Comparison of ENCODE assay signal across 17 cellular contexts in the genomic region with DNA sequence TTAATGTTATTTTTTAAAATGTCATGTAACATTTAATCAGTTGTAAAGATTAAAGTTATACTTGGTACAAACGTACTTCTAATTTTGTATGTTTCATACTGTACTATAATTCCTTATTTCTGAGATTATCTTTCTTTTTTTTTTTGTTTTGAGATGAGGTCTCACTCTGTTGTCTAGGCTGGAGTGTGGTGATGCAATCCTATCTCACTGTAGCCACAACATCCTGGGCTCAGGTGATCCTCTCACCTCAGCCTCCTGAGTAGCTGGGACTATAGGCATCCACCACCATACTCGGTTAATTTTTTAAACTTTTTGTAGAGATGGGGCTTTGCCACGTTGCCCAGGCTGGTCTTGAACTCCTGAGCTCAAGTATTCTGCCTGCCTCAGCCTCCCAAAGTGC. TPM values are rescaled to one million over a fixed set of nuclear protein-coding genes. Genes with fewer than 3 reads are reported as not detected.
DNase-seq lines count a peak whose midpoint lies in the region; ATAC-seq, FAIRE-seq and TF ChIP-seq lines count a peak whose summit lies in the region.
"Had no signal": no experiment of that assay in that cellular context is flagged by ENCODE, and none has a peak within 500 bp of the region (broad histone marks: within the 10 kb centered on the region; RNA-seq: fewer than 3 reads in every experiment).

No MANE protein-coding gene starts in this region.

- SMC1A ChIA-PET in GM12878 (lab: Charles Lee; ENCODE audit: uncharacterized antibody, unreplicated experiment) = interaction anchor here (0.6 to 1.0 kb wide), 2 partner anchors 116 to 144 kb away, joined by 3 read pairs; no protein-coding TSS in a partner anchor

- H4K20me1 ChIP-seq in GM12878 (ENCODE audit: control insufficient read depth, insufficient read depth) = no peaks in the 10 kb centered on the region

- no peaks in the 10 kb centered on the region; the same call in none of the 2 replicates for H3K27me3 Mint-ChIP-seq in HFFc6 (ENCODE audit: insufficient read depth)
- H3K27me3 Mint-ChIP-seq: B cell; CD4-positive, alpha-beta memory T cell; IgD-negative memory B cell had no signal

- H3K27ac Mint-ChIP-seq in HFFc6 = peak overlapping the region; percentile 75
- H3K27ac Mint-ChIP-seq: B cell; CD4-positive, alpha-beta memory T cell; IgD-negative memory B cell had no signal

- no peaks in the 10 kb centered on the region for H3K9me3 Mint-ChIP-seq in HFFc6

- POLR2A ChIA-PET in GM12878 (lab: Charles Lee) = no interaction called here

- TF ChIP-seq RAD21 in GM12878 (IDR thresholded peaks at IDR 0.05; ENCODE audit: insufficient read depth, low read depth, low read length) = no peak

- H3K4me2 ChIP-seq in GM12878 (ENCODE audit: control insufficient read depth, insufficient read depth) = no peak overlapping the region

- TF ChIP-seq EP300 in GM12878 (IDR thresholded peaks at IDR 0.05; ENCODE audit: borderline replicate concordance in 1 of 2, control insufficient read depth in 1 of 2, low read depth in 2 of 2, low read length in 2 of 2) = no peak

- WGBS in GM12878 (ENCODE audit: insufficient coverage, insufficient replicate concordance, low lambda C conversion rate, missing lambda C conversion rate) = 11% methylated on average over 3 of the region's 3 CpGs
- WGBS in mesodermal cell (ENCODE audit: insufficient coverage in 2 of 2), 2 experiments = 86 to 100% methylated on average over 1 to 2 of the region's 3 CpGs

- no peaks in the 10 kb centered on the region for H3K27me3 ChIP-seq in GM12878 (replicated peaks in 1 of 2; ENCODE audit: control insufficient read depth in 2 of 2, insufficient read depth in 2 of 2, low read length in 1 of 2)

- in situ Hi-C loops in GM12878 (cut with MboI) = no loop called here

- peak; percentile 44 for FAIRE-seq in GM12878 (lab: Jason Lieb, UNC)

- TF ChIP-seq CTCF in HFFc6 (IDR thresholded peaks at IDR 0.05) (no peak), GM12878 (IDR thresholded peaks at IDR 0.05 in 2 of 3, conservative IDR thresholded peaks at IDR 0.05 in 1 of 3; ENCODE audit: control insufficient read depth in 2 of 3, extremely low read depth in 1 of 3, insufficient read depth in 1 of 3, low read depth in 3 of 3, low read length in 3 of 3) (no peak), epithelial cell of esophagus (IDR thresholded peaks at IDR 0.05; ENCODE audit: insufficient read depth, low read depth, low read length, missing control alignments) (no peak)

- H3K36me3 Mint-ChIP-seq in HFFc6 (ENCODE audit: low read depth) = no peaks in the 10 kb centered on the region; the same call in 1 of the 2 replicates
- H3K36me3 Mint-ChIP-seq: IgD-negative memory B cell had no signal

- H3K79me2 ChIP-seq in GM12878 (ENCODE audit: control insufficient read depth, insufficient read depth, low read length) = no peaks in the 10 kb centered on the region

- no peak overlapping the region for H2AFZ ChIP-seq in GM12878 (ENCODE audit: control insufficient read depth, low read depth, low read length)

- ATAC-seq in GM12878 (no peak), Right ventricle myocardium inferior (no peak)

- no peak overlapping the region for H3K4me3 Mint-ChIP-seq in HFFc6
- H3K4me3 Mint-ChIP-seq: B cell; CD4-positive, alpha-beta memory T cell; IgD-negative memory B cell had no signal

- peaks cover 18% of the 10 kb centered on the region for H3K4me1 Mint-ChIP-seq in HFFc6 (ENCODE audit: low read depth)
- H3K4me1 Mint-ChIP-seq: B cell; CD4-positive, alpha-beta memory T cell; IgD-negative memory B cell had no signal

- CTCF ChIA-PET in GM12878 (lab: Yijun Ruan, JAX) = interaction anchor here (1.5 kb wide), 1 partner anchor 20 kb away, joined by 4 read pairs; no protein-coding TSS in a partner anchor

- no peak overlapping the region for H3K9ac ChIP-seq in GM12878 (ENCODE audit: control insufficient read depth, insufficient read depth, low read length)

- intact Hi-C loops in GM12878 (cut with micrococcal nuclease; ENCODE audit: unreplicated experiment) (no loop called here), Right ventricle myocardium inferior (cut with DNase I) (no loop called here)

- H3K9me3 ChIP-seq in GM12878 (replicated peaks; ENCODE audit: control insufficient read depth, insufficient read depth, low read length) (no peaks in the 10 kb centered on the region), mesodermal cell (ENCODE audit: control insufficient read depth, low read length) (peaks cover 3% of the 10 kb centered on the region)

- H3K4me1 ChIP-seq in GM12878 (ENCODE audit: control insufficient read depth, insufficient read depth, low read length) (no peaks in the 10 kb centered on the region), mesodermal cell (ENCODE audit: control insufficient read depth, insufficient read depth, low read length, poor library complexity, severe bottlenecking) (peaks cover 10% of the 10 kb centered on the region)

- TF ChIP-seq POLR2A in GM12878 (IDR thresholded peaks at IDR 0.05; ENCODE audit: low read depth, low read length) = no peak

- no TSS peak for BruUV-seq in GM12878 (replicated peaks; lab: Mats Ljungman, UMichigan)

- H3K36me3 ChIP-seq in GM12878 (ENCODE audit: control insufficient read depth in 2 of 2, insufficient read depth in 2 of 2, low read length in 1 of 2) (no peaks in the 10 kb centered on the region), mesodermal cell (ENCODE audit: control insufficient read depth, insufficient read depth, low read length) (no peaks in the 10 kb centered on the region)

- H3K27ac ChIP-seq in GM12878 (ENCODE audit: control insufficient read depth, insufficient read depth) = no peak overlapping the region
- H3K27ac ChIP-seq in mesodermal cell (ENCODE audit: low read depth, low read length, severe bottlenecking) = peak overlapping the region; percentile 82

- H3K4me3 ChIP-seq in GM12878 = no peak overlapping the region
- H3K4me3 ChIP-seq in epithelial cell of esophagus (ENCODE audit: low read length) = no peak overlapping the region
- no peak overlapping the region for H3K4me3 ChIP-seq in mesodermal cell (ENCODE audit: extremely low read depth, insufficient read depth, low read length, poor library complexity, severe bottlenecking)

- RAD21 ChIA-PET in GM12878 (lab: Charles Lee; ENCODE audit: unreplicated experiment) = no interaction called here

- DNase-seq in HFFc6 (no peak), GM12878 (ENCODE audit: low read depth, low spot score) (no peak), epithelial cell of esophagus (ENCODE audit: low read depth) (peak; percentile 23), NK-92 (lab: John Stamatoyannopoulos, UW; ENCODE audit: unreplicated experiment) (no peak), Right ventricle myocardium inferior (ENCODE audit: missing footprints) (no peak), dedifferentiated amniotic fluid mesenchymal stem cell (ENCODE audit: extremely low spot score) (no peak), cerebellar cortex (ENCODE audit: low spot score) (no peak)
- DNase-seq: CD4-positive, alpha-beta memory T cell; NCI-H1436; NCI-H2081; NCI-H2227 treated with DMSO at 0.1 percent for 48 hours; NCI-H526 treated with DMSO at 0.1 percent for 48 hours; SHP77 treated with DMSO at 0.1 percent for 48 hours had no signal

TF ChIP-seq in GM12878, 131 proteins besides CTCF, POLR2A, EP300 and RAD21 (continues in another document):
- TF ChIP-seq CREM (IDR thresholded peaks at IDR 0.05; ENCODE audit: low read depth) = no peak
- TF ChIP-seq POLR2AphosphoS5 (IDR thresholded peaks at IDR 0.05; ENCODE audit: low read length) = no peak
- TF ChIP-seq, protein P1, sequence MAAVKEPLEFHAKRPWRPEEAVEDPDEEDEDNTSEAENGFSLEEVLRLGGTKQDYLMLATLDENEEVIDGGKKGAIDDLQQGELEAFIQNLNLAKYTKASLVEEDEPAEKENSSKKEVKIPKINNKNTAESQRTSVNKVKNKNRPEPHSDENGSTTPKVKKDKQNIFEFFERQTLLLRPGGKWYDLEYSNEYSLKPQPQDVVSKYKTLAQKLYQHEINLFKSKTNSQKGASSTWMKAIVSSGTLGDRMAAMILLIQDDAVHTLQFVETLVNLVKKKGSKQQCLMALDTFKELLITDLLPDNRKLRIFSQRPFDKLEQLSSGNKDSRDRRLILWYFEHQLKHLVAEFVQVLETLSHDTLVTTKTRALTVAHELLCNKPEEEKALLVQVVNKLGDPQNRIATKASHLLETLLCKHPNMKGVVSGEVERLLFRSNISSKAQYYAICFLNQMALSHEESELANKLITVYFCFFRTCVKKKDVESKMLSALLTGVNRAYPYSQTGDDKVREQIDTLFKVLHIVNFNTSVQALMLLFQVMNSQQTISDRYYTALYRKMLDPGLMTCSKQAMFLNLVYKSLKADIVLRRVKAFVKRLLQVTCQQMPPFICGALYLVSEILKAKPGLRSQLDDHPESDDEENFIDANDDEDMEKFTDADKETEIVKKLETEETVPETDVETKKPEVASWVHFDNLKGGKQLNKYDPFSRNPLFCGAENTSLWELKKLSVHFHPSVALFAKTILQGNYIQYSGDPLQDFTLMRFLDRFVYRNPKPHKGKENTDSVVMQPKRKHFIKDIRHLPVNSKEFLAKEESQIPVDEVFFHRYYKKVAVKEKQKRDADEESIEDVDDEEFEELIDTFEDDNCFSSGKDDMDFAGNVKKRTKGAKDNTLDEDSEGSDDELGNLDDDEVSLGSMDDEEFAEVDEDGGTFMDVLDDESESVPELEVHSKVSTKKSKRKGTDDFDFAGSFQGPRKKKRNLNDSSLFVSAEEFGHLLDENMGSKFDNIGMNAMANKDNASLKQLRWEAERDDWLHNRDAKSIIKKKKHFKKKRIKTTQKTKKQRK (IDR thresholded peaks at IDR 0.05; ENCODE audit: low read depth, low read length) = no peak

RNA-seq across cellular contexts. Expression of a gene that starts 28.7 kb away (rescaled TPM):
- under 1 TPM in 5 of 6 experiments, not detected in 1; 0.09 to 0.17 (median 0.14) TPM for total RNA-seq in HFFc6 (2021; fragmentation: NEBNext Ultra II Directional; extraction: Animal tissue kit (Norgen Biotek cat#: 25700))
- total RNA-seq in GM12878 (2013; cell fraction: nucleolus; rRNA removed) = 2.4 and 2.8 TPM in 2 replicates
- total RNA-seq in GM12878 (2014; rRNA removed) (0.73 and 1.0 TPM in 2 replicates), GM12878 (2014; rRNA removed; fragmentation: Illumina TruSeq; extraction: Trizol) (0.83 and 0.98 TPM in 2 replicates), GM12878 (2021) (0.66 and 0.87 TPM in 2 replicates), Right ventricle myocardium inferior (0.24 TPM)
- polyA plus RNA-seq in GM12878 (2011; ENCODE audit: low read depth) = 0.21 TPM
- polyA plus RNA-seq in GM12878 (2011; rRNA removed) (0.68 and 1.1 TPM in 2 replicates), GM12878 (2014; fragmentation: Illumina TruSeq; extraction: Trizol) (0.65 and 0.72 TPM in 2 replicates), GM12878 (2014; fragmentation: Nextera tagmentation; extraction: Ambion mirVana) (1 to 10 TPM; 1.4 to 2.4 TPM), GM12878 (2014; rRNA removed) (0.39 and 0.65 TPM in 2 replicates), GM12878 (2016; fragmentation: Nextera tagmentation; extraction: Ambion mirVana) (1 to 10 TPM in 1 of 2 experiments, under 1 TPM in 1; 0.34 to 1.0 TPM)
- 0.05 and 0.12 TPM in 2 replicates for polyA plus RNA-seq in GM12878 (2011; cell fraction: cytosol; rRNA removed)
- polyA plus RNA-seq in GM12878 (2011; cell fraction: nucleus; rRNA removed) = 1.3 and 1.6 TPM in 2 replicates
- 0.52 and 0.70 TPM in 2 replicates for polyA plus RNA-seq in GM12878 (2012)
- 0.29 and 1.3 TPM in 2 replicates for polyA minus RNA-seq in GM12878 (2011; rRNA and poly(A)+ RNA removed)
- polyA minus RNA-seq in GM12878 (2011; cell fraction: cytosol; rRNA and poly(A)+ RNA removed) = not detected in 2 replicates
- 0.97 and 2.9 TPM in 2 replicates for polyA minus RNA-seq in GM12878 (2011; cell fraction: nucleus; rRNA and poly(A)+ RNA removed)
- polyA plus RNA-seq in mesodermal cell (2013, experiment 1 of 2) = 0.52 TPM
- not detected for polyA plus RNA-seq in mesodermal cell (2013, experiment 2 of 2)
- total RNA-seq: H4 had no signal
- polyA plus RNA-seq: CD4-positive, alpha-beta memory T cell had no signal
